1 cellular context compared by ENCODE assay signal in the genomic region with DNA sequence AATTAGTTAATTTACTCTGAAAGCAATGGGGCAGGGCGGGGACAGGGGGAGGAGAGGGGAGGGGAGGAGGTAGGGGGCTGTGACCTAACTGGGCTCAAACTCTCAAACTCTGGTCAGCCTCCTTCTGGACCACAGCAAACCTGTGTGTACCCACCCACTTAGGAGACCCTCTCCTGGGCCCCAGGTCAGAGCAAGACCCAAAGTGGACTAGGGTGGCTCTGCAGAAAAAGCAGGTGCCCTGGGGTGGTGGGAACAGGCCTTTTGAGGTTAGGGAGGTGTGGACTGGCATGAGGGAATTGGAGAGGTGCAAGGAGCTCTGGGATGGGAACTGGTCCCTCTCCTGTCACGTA.
TF ChIP-seq lines count a peak whose summit lies in the region.

No MANE protein-coding gene starts in this region.

TF ChIP-seq in IMR-90, 13 proteins besides CTCF, POLR2A, EP300 and RAD21:
- no peak for TF ChIP-seq FOS (IDR thresholded peaks at IDR 0.05; ENCODE audit: low read depth, low read length)
- no peak for TF ChIP-seq NFE2L2 (IDR thresholded peaks at IDR 0.05; ENCODE audit: low read depth, low read length)
- no peak for TF ChIP-seq MAFK (IDR thresholded peaks at IDR 0.05; ENCODE audit: low read depth, low read length)
- no peak for TF ChIP-seq MXI1 (IDR thresholded peaks at IDR 0.05; ENCODE audit: borderline replicate concordance, low read depth, low read length)
- TF ChIP-seq, protein P1, sequence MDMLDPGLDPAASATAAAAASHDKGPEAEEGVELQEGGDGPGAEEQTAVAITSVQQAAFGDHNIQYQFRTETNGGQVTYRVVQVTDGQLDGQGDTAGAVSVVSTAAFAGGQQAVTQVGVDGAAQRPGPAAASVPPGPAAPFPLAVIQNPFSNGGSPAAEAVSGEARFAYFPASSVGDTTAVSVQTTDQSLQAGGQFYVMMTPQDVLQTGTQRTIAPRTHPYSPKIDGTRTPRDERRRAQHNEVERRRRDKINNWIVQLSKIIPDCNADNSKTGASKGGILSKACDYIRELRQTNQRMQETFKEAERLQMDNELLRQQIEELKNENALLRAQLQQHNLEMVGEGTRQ (IDR thresholded peaks at IDR 0.05; ENCODE audit: low read depth, low read length): no peak
- no peak for TF ChIP-seq BHLHE40 (IDR thresholded peaks at IDR 0.05; ENCODE audit: low read depth, low read length)
- no peak for TF ChIP-seq RFX5 (IDR thresholded peaks at IDR 0.05; ENCODE audit: low read depth, low read length)
- TF ChIP-seq SMC3 (IDR thresholded peaks at IDR 0.05; ENCODE audit: low read depth, low read length): no peak
- TF ChIP-seq RCOR1 (IDR thresholded peaks at IDR 0.05; ENCODE audit: insufficient replicate concordance, low read length): no peak
- TF ChIP-seq, protein P2, sequence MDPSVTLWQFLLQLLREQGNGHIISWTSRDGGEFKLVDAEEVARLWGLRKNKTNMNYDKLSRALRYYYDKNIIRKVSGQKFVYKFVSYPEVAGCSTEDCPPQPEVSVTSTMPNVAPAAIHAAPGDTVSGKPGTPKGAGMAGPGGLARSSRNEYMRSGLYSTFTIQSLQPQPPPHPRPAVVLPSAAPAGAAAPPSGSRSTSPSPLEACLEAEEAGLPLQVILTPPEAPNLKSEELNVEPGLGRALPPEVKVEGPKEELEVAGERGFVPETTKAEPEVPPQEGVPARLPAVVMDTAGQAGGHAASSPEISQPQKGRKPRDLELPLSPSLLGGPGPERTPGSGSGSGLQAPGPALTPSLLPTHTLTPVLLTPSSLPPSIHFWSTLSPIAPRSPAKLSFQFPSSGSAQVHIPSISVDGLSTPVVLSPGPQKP (IDR thresholded peaks at IDR 0.05; ENCODE audit: borderline replicate concordance, low read depth, low read length): no peak
